9 cellular contexts compared by ENCODE assay signal in genomic region chr6:149454405-149454848, GRCh38. TPM values are rescaled to one million over a fixed set of nuclear protein-coding genes. Genes with fewer than 3 reads are reported as not detected.
DNase-seq lines count a peak whose midpoint lies in the region; ATAC-seq and TF ChIP-seq lines count a peak whose summit lies in the region.
"Had no signal": no experiment of that assay in that cellular context is flagged by ENCODE, and none has a peak within 500 bp of the region (broad histone marks: within the 10 kb centered on the region; RNA-seq: fewer than 3 reads in every experiment).

No MANE protein-coding gene starts in this region.

- no peak overlapping the region for H3K27ac Mint-ChIP-seq in activated CD4-positive, alpha-beta memory T cell treated with anti-CD3 and anti-CD28 coated beads, Interleukin-2, amount 10 ng/mL, durations not matched to agents 7 days and 5 days

- POLR2A ChIA-PET in activated CD4-positive, alpha-beta memory T cell treated with anti-CD3 and anti-CD28 coated beads, Interleukin-2, amount 10 ng/mL, durations not matched to agents 7 days and 5 days (lab: Charles Lee), result no interaction called here

- peak overlapping the region in 1 of 4 donors; percentile 1 for H3K4me3 ChIP-seq in stomach

- H3K36me3 Mint-ChIP-seq in activated CD4-positive, alpha-beta memory T cell treated with anti-CD3 and anti-CD28 coated beads, Interleukin-2, amount 10 ng/mL, durations not matched to agents 7 days and 5 days (ENCODE audit: low read depth), result peaks cover 58% of the 10 kb centered on the region
- H3K36me3 Mint-ChIP-seq: IgD-negative memory B cell had no signal

- H3K9me3 ChIP-seq in stomach, result no peaks in the 10 kb centered on the region

- H3K36me3 ChIP-seq in stomach, result no peaks in the 10 kb centered on the region

- H3K4me1 ChIP-seq in stomach, result peaks cover 36 to 45% (median 43%) of the 10 kb centered on the region in 4 donors

- H3K27me3 Mint-ChIP-seq in activated CD4-positive, alpha-beta memory T cell treated with anti-CD3 and anti-CD28 coated beads, Interleukin-2, amount 10 ng/mL, durations not matched to agents 7 days and 5 days, result no peaks in the 10 kb centered on the region
- H3K27me3 Mint-ChIP-seq: IgD-negative memory B cell had no signal

- peaks cover 7% of the 10 kb centered on the region for H3K4me1 Mint-ChIP-seq in activated CD4-positive, alpha-beta memory T cell treated with anti-CD3 and anti-CD28 coated beads, Interleukin-2, amount 10 ng/mL, durations not matched to agents 7 days and 5 days

- intact Hi-C loops in stomach (cut with DNase I; ENCODE audit: low total_unique reads), result no loop called here

- peak overlapping the region; percentile 38 to 80 (median 62) for H3K27ac ChIP-seq in stomach

- no peak for TF ChIP-seq CTCF in stomach (IDR thresholded peaks at IDR 0.05)

- CTCF ChIA-PET in activated CD4-positive, alpha-beta memory T cell treated with anti-CD3 and anti-CD28 coated beads, Interleukin-2, amount 10 ng/mL, durations not matched to agents 7 days and 5 days (lab: Charles Lee), result interaction anchor here (3.4 kb wide), 1 partner anchor 63 kb away, joined by 13 read pairs; no protein-coding TSS in a partner anchor

- ATAC-seq in GM19328 (IDR thresholded peaks at IDR 0.05; ENCODE audit: unreplicated experiment) (no peak), GM19023 (IDR thresholded peaks at IDR 0.05; ENCODE audit: unreplicated experiment) (no peak)

- DNase-seq in HT-29 (ENCODE audit: low spot score), result peak; percentile 40
- DNase-seq in amygdala (lab: John Stamatoyannopoulos, UW), result peak in 55 of 56 donors; percentile 3 to 94 (median 69)
- peak; percentile 92 for DNase-seq in hepatic stellate cell (ENCODE audit: low spot score)
- DNase-seq in stomach, result peak; percentile 96
- DNase-seq in activated CD4-positive, alpha-beta memory T cell treated with anti-CD3 and anti-CD28 coated beads, Interleukin-2, amount 10 ng/mL, durations not matched to agents 7 days and 5 days, result no peak
- DNase-seq in HuH-7.5 (ENCODE audit: low spot score), result no peak

- H3K4me3 Mint-ChIP-seq in activated CD4-positive, alpha-beta memory T cell treated with anti-CD3 and anti-CD28 coated beads, Interleukin-2, amount 10 ng/mL, durations not matched to agents 7 days and 5 days, result no peak overlapping the region
- H3K4me3 Mint-ChIP-seq: IgD-negative memory B cell had no signal

- no peaks in the 10 kb centered on the region for H3K9me3 Mint-ChIP-seq in activated CD4-positive, alpha-beta memory T cell treated with anti-CD3 and anti-CD28 coated beads, Interleukin-2, amount 10 ng/mL, durations not matched to agents 7 days and 5 days
- H3K9me3 Mint-ChIP-seq: IgD-negative memory B cell had no signal

- TF ChIP-seq POLR2A in stomach (IDR thresholded peaks at IDR 0.05), result no peak

- TF ChIP-seq EP300 in stomach (IDR thresholded peaks at IDR 0.05), result peak; percentile 83

- WGBS in stomach, 5 donors, result 4 to 12% (median 10%) methylated on average over 15 of the region's 15 CpGs

- peaks cover 0 to 15% (median 14%) of the 10 kb centered on the region in 3 donors for H3K27me3 ChIP-seq in stomach

RNA-seq across cellular contexts. Expression of gene ZC3H12D, which starts 30.4 kb away (rescaled TPM):
- not detected in 2 replicates for total RNA-seq in HT-29 (2014; rRNA removed; shearing (Covaris generic))
- total RNA-seq in stomach, result 1 to 10 TPM in 2 of 5 donors, not detected in 3; 1.1 to 2.2 TPM
- under 1 TPM; 0.31 to 0.85 (median 0.56) TPM for polyA plus RNA-seq in stomach
- total RNA-seq in activated CD4-positive, alpha-beta memory T cell treated with anti-CD3 and anti-CD28 coated beads, Interleukin-2, amount 10 ng/mL, durations not matched to agents 7 days and 5 days, result 10 to 100 TPM; 37.4 to 37.6 TPM

RNA-seq across cellular contexts. Expression of gene SUMO4, which starts 54.4 kb away (rescaled TPM):
- 0.31 and 0.44 TPM in 2 replicates for total RNA-seq in HT-29 (2014; rRNA removed; shearing (Covaris generic))
- 1 to 10 TPM in 4 of 5 donors, not detected in 1; 1.2 to 7.7 (median 4.0) TPM for total RNA-seq in stomach
- polyA plus RNA-seq in stomach, result not detected
- 1 to 10 TPM; 8.1 to 8.5 TPM for total RNA-seq in activated CD4-positive, alpha-beta memory T cell treated with anti-CD3 and anti-CD28 coated beads, Interleukin-2, amount 10 ng/mL, durations not matched to agents 7 days and 5 days

Comparison
In these comparisons a context has a peak if more than half of its experiments do, and no peak if none do; other contexts are left out.
1. DNase-seq: peak in HT-29 (single experiment), amygdala (55 of 56), hepatic stellate cell (single experiment) and stomach (single experiment); none in activated CD4-positive, alpha-beta memory T cell treated with anti-CD3 and anti-CD28 coated beads, Interleukin-2, amount 10 ng/mL, durations not matched to agents 7 days and 5 days (single experiment) and HuH-7.5 (single experiment).
2. RNA of gene ZC3H12D, which starts 30.4 kb away (total RNA-seq): 37.4 to 37.6 TPM in activated CD4-positive, alpha-beta memory T cell treated with anti-CD3 and anti-CD28 coated beads, Interleukin-2, amount 10 ng/mL, durations not matched to agents 7 days and 5 days; not detected in HT-29 and 1.1 to 2.2 TPM in stomach; every median in the first group is over 10 times any median in the second.